In genomic region chr13:24220086-24220703, GRCh38 we compare ENCODE assay signal across 8 cellular contexts. TPM values are rescaled to one million over a fixed set of nuclear protein-coding genes. Genes with fewer than 3 reads are reported as not detected.
DNase-seq lines count a peak whose midpoint lies in the region; ATAC-seq, FAIRE-seq and TF ChIP-seq lines count a peak whose summit lies in the region.

No MANE protein-coding gene starts in this region.

- DNase-seq in AG08395 (ENCODE audit: low spot score), result peak; percentile 79
- DNase-seq in activated naive CD4-positive, alpha-beta T cell treated with anti-CD3 and anti-CD28 coated beads, Interleukin-2, amount 10 ng/mL, durations not matched to agents 7 days and 5 days, result peak; percentile 61
- peak; percentile 56 for DNase-seq in germinal center (ENCODE audit: low spot score)
- DNase-seq in pancreas, result peak in 3 of 6 donors; percentile 63 to 73 (median 68)

- TF ChIP-seq CTCF in GM12875 (IDR thresholded peaks at IDR 0.05; ENCODE audit: borderline replicate concordance, insufficient read depth, low read depth, low read length) (peak; percentile 55; the same call in 1 of the 2 replicates), OCI-LY3 (IDR thresholded peaks at IDR 0.05; ENCODE audit: low read depth, low read length) (peak; percentile 94), pancreas (IDR thresholded peaks at IDR 0.05) (peak; percentile 56 to 71 (median 62))

- peak; percentile 59 for FAIRE-seq in pancreas (lab: Jason Lieb, UNC)

- peaks cover 50% of the 10 kb centered on the region for H3K4me1 ChIP-seq in OCI-LY3 (ENCODE audit: low read length)
- H3K4me1 ChIP-seq in pancreas, result peaks cover 57 to 63% (median 61%) of the 10 kb centered on the region in 3 donors

- no peaks in the 10 kb centered on the region for H3K27me3 Mint-ChIP-seq in activated naive CD4-positive, alpha-beta T cell treated with anti-CD3 and anti-CD28 coated beads, Interleukin-2, amount 10 ng/mL, durations not matched to agents 7 days and 5 days

- no peak overlapping the region for H2AFZ ChIP-seq in OCI-LY3 (ENCODE audit: low read depth, low read length)

- peaks cover 4% of the 10 kb centered on the region; the same call in 1 of the 2 replicates for H3K79me2 ChIP-seq in OCI-LY3 (ENCODE audit: low read length)

- H3K9me3 ChIP-seq in OCI-LY3 (ENCODE audit: insufficient read depth, low read length) (no peaks in the 10 kb centered on the region), pancreas (no peaks in the 10 kb centered on the region)

- no peak overlapping the region for H3K27ac ChIP-seq in OCI-LY3 (ENCODE audit: low read length)
- H3K27ac ChIP-seq in pancreas, result peak overlapping the region; percentile 60 to 77 (median 69)

- no peaks in the 10 kb centered on the region for H3K9me3 Mint-ChIP-seq in activated naive CD4-positive, alpha-beta T cell treated with anti-CD3 and anti-CD28 coated beads, Interleukin-2, amount 10 ng/mL, durations not matched to agents 7 days and 5 days

- H3K36me3 ChIP-seq in OCI-LY3 (replicated peaks; ENCODE audit: low read depth, low read length) (no peaks in the 10 kb centered on the region), pancreas (peaks cover 0 to 24% (median 6%) of the 10 kb centered on the region in 3 donors)

- TF ChIP-seq RAD21 in Ishikawa (IDR thresholded peaks at IDR 0.05; ENCODE audit: low read depth), result peak; percentile 90

- intact Hi-C loops in pancreas (cut with DNase I), result loop anchor here (5.0 to 10.0 kb wide), 4 partner anchors 165 to 205 kb away; no protein-coding TSS in a partner anchor

- no peak for TF ChIP-seq EP300 in Ishikawa (IDR thresholded peaks at IDR 0.05; ENCODE audit: borderline replicate concordance)

- ATAC-seq in pancreas (peak; percentile 58 to 81 (median 74)), HG03280 (IDR thresholded peaks at IDR 0.05; ENCODE audit: unreplicated experiment) (no peak)

- CTCF ChIA-PET in activated naive CD4-positive, alpha-beta T cell treated with anti-CD3 and anti-CD28 coated beads, Interleukin-2, amount 10 ng/mL, durations not matched to agents 7 days and 5 days (lab: Charles Lee), result interaction anchor here (0.9 to 9.4 kb wide), 11 partner anchors 8 to 203 kb away, joined by 3 to 106 read pairs (median 4); partner anchors contain the start of gene SPATA13

- H3K4me2 ChIP-seq in OCI-LY3 (ENCODE audit: low read length), result no peak overlapping the region

- no peak overlapping the region for H3K4me3 Mint-ChIP-seq in activated naive CD4-positive, alpha-beta T cell treated with anti-CD3 and anti-CD28 coated beads, Interleukin-2, amount 10 ng/mL, durations not matched to agents 7 days and 5 days

- H4K20me1 ChIP-seq in OCI-LY3 (ENCODE audit: insufficient read depth, low read length), result 0 out of 2 replicates have a peak, but pooled peaks cover 5% of the 10 kb centered on the region

- H3K36me3 Mint-ChIP-seq in activated naive CD4-positive, alpha-beta T cell treated with anti-CD3 and anti-CD28 coated beads, Interleukin-2, amount 10 ng/mL, durations not matched to agents 7 days and 5 days, result no peaks in the 10 kb centered on the region

- no peak overlapping the region for H3K27ac Mint-ChIP-seq in activated naive CD4-positive, alpha-beta T cell treated with anti-CD3 and anti-CD28 coated beads, Interleukin-2, amount 10 ng/mL, durations not matched to agents 7 days and 5 days

- 24 to 28% methylated on average over 6 of the region's 6 CpGs for WGBS in pancreas, 2 donors

- H3K4me1 Mint-ChIP-seq in activated naive CD4-positive, alpha-beta T cell treated with anti-CD3 and anti-CD28 coated beads, Interleukin-2, amount 10 ng/mL, durations not matched to agents 7 days and 5 days, result peaks cover 44% of the 10 kb centered on the region

- H3K4me3 ChIP-seq in GM12875 (ENCODE audit: low read depth, low read length) (no peak overlapping the region), OCI-LY3 (ENCODE audit: low read length) (no peak overlapping the region), pancreas (no peak overlapping the region)

- no peak overlapping the region for H3K9ac ChIP-seq in OCI-LY3 (ENCODE audit: low read length)

- H3K27me3 ChIP-seq in OCI-LY3 (ENCODE audit: low read depth, low read length) (no peaks in the 10 kb centered on the region), pancreas (no peaks in the 10 kb centered on the region)

TF ChIP-seq in Ishikawa, 13 proteins besides CTCF, POLR2A, EP300 and RAD21:
- TF ChIP-seq MAX (IDR thresholded peaks at IDR 0.05) (no peak), REST (IDR thresholded peaks at IDR 0.05; ENCODE audit: low read depth) (no peak), ZBTB7A (IDR thresholded peaks at IDR 0.05; ENCODE audit: low read depth) (no peak), TEAD4 (IDR thresholded peaks at IDR 0.05) (no peak), FOXM1 (IDR thresholded peaks at IDR 0.05; ENCODE audit: borderline replicate concordance, low read depth) (no peak), USF1 (IDR thresholded peaks at IDR 0.05) (no peak), CEBPB (IDR thresholded peaks at IDR 0.05) (no peak), TCF12 (IDR thresholded peaks at IDR 0.05; ENCODE audit: low read depth) (no peak), CREB1 (IDR thresholded peaks at IDR 0.05; ENCODE audit: low read depth) (no peak)
TF ChIP-seq in Ishikawa: peak in this region for 0.

RNA-seq across cellular contexts. Expression of gene SPATA13, which starts 59.7 kb away (rescaled TPM):
- 10 to 100 TPM; 38.1 to 65.7 (median 53.9) TPM for total RNA-seq in pancreas
- polyA plus RNA-seq in pancreas, result 10 to 100 TPM; 46.0 to 71.2 TPM
